Comparison of ENCODE assay signal across 20 cellular contexts in the genomic region with DNA sequence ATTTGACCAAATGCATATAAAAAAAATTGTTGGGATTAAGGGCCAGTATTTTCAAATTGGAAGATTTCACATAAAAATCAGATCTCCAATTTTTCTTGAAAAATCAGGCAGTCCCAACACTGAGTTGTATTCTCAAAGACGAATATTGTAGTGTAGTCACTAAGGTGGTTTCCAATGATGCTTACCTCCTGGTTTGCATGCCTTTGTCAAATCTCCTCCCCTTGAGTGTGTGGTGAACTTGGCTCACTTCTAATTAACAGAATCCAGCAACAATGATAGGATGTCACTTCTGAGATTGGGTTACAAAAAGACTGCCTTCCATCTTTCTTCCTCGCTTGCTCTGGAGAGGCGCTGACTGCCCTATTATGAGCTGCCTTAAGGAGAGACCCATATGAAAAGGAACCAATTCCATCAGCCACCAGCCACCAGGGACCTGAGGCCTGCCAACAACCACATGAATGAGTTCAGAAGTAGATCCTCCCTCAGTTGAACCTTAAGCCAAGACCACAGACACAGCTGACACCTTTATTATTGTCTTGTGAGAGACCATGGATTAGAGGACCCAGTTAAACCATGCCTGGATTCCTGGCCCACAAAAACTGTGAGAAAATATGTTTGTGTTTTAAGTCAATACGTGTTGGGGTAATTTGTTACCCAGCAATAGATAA. TPM values are rescaled to one million over a fixed set of nuclear protein-coding genes. Genes with fewer than 3 reads are reported as not detected.
DNase-seq lines count a peak whose midpoint lies in the region; ATAC-seq and TF ChIP-seq lines count a peak whose summit lies in the region.
"Had no signal": no experiment of that assay in that cellular context is flagged by ENCODE, and none has a peak within 500 bp of the region (broad histone marks: within the 10 kb centered on the region; RNA-seq: fewer than 3 reads in every experiment).

No MANE protein-coding gene starts in this region.

- H3K9ac ChIP-seq in Loucy (ENCODE audit: low read depth, low read length, poor library complexity, severe bottlenecking): no peak overlapping the region
- H3K9ac ChIP-seq: GM23248 had no signal

- H3K9me3 ChIP-seq in Loucy (ENCODE audit: insufficient read depth, low read depth, low read length): no peaks in the 10 kb centered on the region
- H3K9me3 ChIP-seq in ascending aorta: no peaks in the 10 kb centered on the region
- H3K9me3 ChIP-seq: pancreas, right lobe of liver, thoracic aorta had no signal

- H4K20me1 ChIP-seq in Loucy (ENCODE audit: insufficient read depth, low read length, poor library complexity, severe bottlenecking): no peaks in the 10 kb centered on the region

- H3K79me2 ChIP-seq in Loucy (ENCODE audit: insufficient read depth, low read length): no peaks in the 10 kb centered on the region

- no peak for ATAC-seq in activated naive CD4-positive, alpha-beta T cell treated with anti-CD3 and anti-CD28 coated beads, Interleukin-2, amount 50 U/mL, for 72 hours
- peak; percentile 53 for ATAC-seq in central memory CD8-positive, alpha-beta T cell (replicated peaks; ENCODE audit: extremely low read depth, poor library complexity, severe bottlenecking)
- no peak for ATAC-seq in GM18520 (IDR thresholded peaks at IDR 0.05; ENCODE audit: unreplicated experiment)
- ATAC-seq: pancreas, right lobe of liver had no signal

- peaks cover 19% of the 10 kb centered on the region for H3K4me1 Mint-ChIP-seq in central memory CD8-positive, alpha-beta T cell

- H3K27ac Mint-ChIP-seq in activated naive CD4-positive, alpha-beta T cell treated with anti-CD3 and anti-CD28 coated beads, Interleukin-2, amount 50 U/mL, for 72 hours: peak overlapping the region; percentile 26 to 46
- H3K27ac Mint-ChIP-seq in central memory CD8-positive, alpha-beta T cell (ENCODE audit: low read depth): peak overlapping the region; percentile 64
- H3K27ac Mint-ChIP-seq: nephron had no signal

- H3K4me3 Mint-ChIP-seq in central memory CD8-positive, alpha-beta T cell: no peak overlapping the region
- H3K4me3 Mint-ChIP-seq: nephron had no signal

- peaks cover 5% of the 10 kb centered on the region; the same call in 1 of the 2 replicates for H3F3A ChIP-seq in Loucy (ENCODE audit: low read depth)

- peak overlapping the region; percentile 28 for H3K4me3 ChIP-seq in Loucy (ENCODE audit: low read length, poor library complexity, severe bottlenecking)
- H3K4me3 ChIP-seq in ascending aorta: no peak overlapping the region
- H3K4me3 ChIP-seq: pancreas, right lobe of liver, thoracic aorta had no signal

- H3K27ac ChIP-seq in ascending aorta: no peak overlapping the region
- H3K27ac ChIP-seq: pancreas, right lobe of liver, thoracic aorta, VCaP had no signal

- H3K27me3 ChIP-seq in Loucy (ENCODE audit: insufficient read depth, low read length, poor library complexity, severe bottlenecking) (no peaks in the 10 kb centered on the region), ascending aorta (no peaks in the 10 kb centered on the region)
- H3K27me3 ChIP-seq: pancreas, right lobe of liver had no signal

- H3K9me2 ChIP-seq in Loucy (replicated peaks; ENCODE audit: low read depth, low read length): no peaks in the 10 kb centered on the region

- H3K4me2 ChIP-seq in Loucy (ENCODE audit: low read depth, low read length, poor library complexity, severe bottlenecking): peak overlapping the region; percentile 60

- no peak for DNase-seq in activated naive CD4-positive, alpha-beta T cell treated with anti-CD3 and anti-CD28 coated beads, Interleukin-2, amount 50 U/mL, for 72 hours (ENCODE audit: low spot score in 2 of 2)
- DNase-seq in activated naive CD4-positive, alpha-beta T cell treated with anti-CD3 and anti-CD28 coated beads, Interleukin-2, amount 50 U/mL, for 16 hours: no peak
- DNase-seq in central memory CD8-positive, alpha-beta T cell (ENCODE audit: low spot score in 2 of 2): no peak
- DNase-seq in ascending aorta (ENCODE audit: low spot score in 2 of 2) (no peak), NCI-H2196 treated with DMSO at 0.1 percent for 48 hours (lab: John Stamatoyannopoulos, UW; ENCODE audit: unreplicated experiment) (no peak)
- DNase-seq: activated CD8-positive, alpha-beta memory T cell treated with anti-CD3 and anti-CD28 coated beads for 24 hours; activated effector memory CD4-positive, alpha-beta T cell treated with anti-CD3 and anti-CD28 coated beads, Interleukin-2, amount 50 U/mL, for 16 hours; DMS79; GM23248; mesendoderm; NCI-H1436; NCI-H524 treated with DMSO at 0.1 percent for 48 hours; pancreas; right lobe of liver; RPMI8226 had no signal

- H3K4me1 ChIP-seq in Loucy (ENCODE audit: insufficient read depth, low read length, poor library complexity, severe bottlenecking) (peaks cover 36% of the 10 kb centered on the region), ascending aorta (no peaks in the 10 kb centered on the region)
- H3K4me1 ChIP-seq: pancreas had no signal

- H3K36me3 Mint-ChIP-seq in activated naive CD4-positive, alpha-beta T cell treated with anti-CD3 and anti-CD28 coated beads, Interleukin-2, amount 50 U/mL, for 72 hours: peaks cover 0 to 12% of the 10 kb centered on the region in 2 donors
- H3K36me3 Mint-ChIP-seq in central memory CD8-positive, alpha-beta T cell (ENCODE audit: insufficient read depth): no peaks in the 10 kb centered on the region

- H2AFZ ChIP-seq in Loucy (ENCODE audit: low read length): no peak overlapping the region

- intact Hi-C loops in ascending aorta (cut with DNase I): no loop called here

- H3K36me3 ChIP-seq in Loucy (ENCODE audit: insufficient read depth, low read length): no peaks in the 10 kb centered on the region
- H3K36me3 ChIP-seq in ascending aorta: no peaks in the 10 kb centered on the region
- H3K36me3 ChIP-seq: pancreas, right lobe of liver, thoracic aorta had no signal

- peaks cover 7 to 29% of the 10 kb centered on the region in 2 donors for H3K9me3 Mint-ChIP-seq in activated naive CD4-positive, alpha-beta T cell treated with anti-CD3 and anti-CD28 coated beads, Interleukin-2, amount 50 U/mL, for 72 hours
- H3K9me3 Mint-ChIP-seq in central memory CD8-positive, alpha-beta T cell: peaks cover 5% of the 10 kb centered on the region

- TF ChIP-seq CTCF in Loucy (conservative IDR thresholded peaks at IDR 0.05; ENCODE audit: low read length): no peak
- no peak for TF ChIP-seq CTCF in ascending aorta (IDR thresholded peaks at IDR 0.05)

- no peaks in the 10 kb centered on the region for H3K27me3 Mint-ChIP-seq in central memory CD8-positive, alpha-beta T cell

RNA-seq across cellular contexts. Expression of a gene that starts 31.2 kb away (rescaled TPM):
- 10 to 100 TPM; 11.0 to 26.7 TPM for total RNA-seq in activated naive CD4-positive, alpha-beta T cell treated with anti-CD3 and anti-CD28 coated beads, Interleukin-2, amount 50 U/mL, for 72 hours
- total RNA-seq in ascending aorta: 5.2 TPM
